In genomic region chr19:38162632-38163031, GRCh38 we compare ENCODE assay signal across 22 cellular contexts.
DNase-seq lines count a peak whose midpoint lies in the region; ATAC-seq and TF ChIP-seq lines count a peak whose summit lies in the region.
"Had no signal": no experiment of that assay in that cellular context is flagged by ENCODE, and none has a peak within 500 bp of the region (broad histone marks: within the 10 kb centered on the region; RNA-seq: fewer than 3 reads in every experiment).

No MANE protein-coding gene starts in this region.

- no peak overlapping the region for H3K4me2 ChIP-seq in mammary epithelial cell (ENCODE audit: insufficient read depth, low read depth, low read length)

- CTCF ChIA-PET in mammary epithelial cell (lab: Charles Lee; ENCODE audit: low non-redundant PET): interaction anchor here (0.8 kb wide), 1 partner anchor 19 kb away, joined by 3 read pairs; no protein-coding TSS in a partner anchor
- CTCF ChIA-PET in MCF 10A (lab: Yijun Ruan, JAX): interaction anchor here (1.0 to 2.1 kb wide), 2 partner anchors 21 to 28 kb away, joined by 5 to 9 read pairs; no protein-coding TSS in a partner anchor
- CTCF ChIA-PET in HEK293 (lab: Yijun Ruan, JAX): interaction anchor here (1.2 to 1.4 kb wide), 2 partner anchors 13 to 260 kb away, joined by 3 to 6 read pairs; no protein-coding TSS in a partner anchor
- CTCF ChIA-PET in WTC11 (lab: Charles Lee): interaction anchor here (1.0 kb wide), 1 partner anchor 21 kb away, joined by 3 read pairs; no protein-coding TSS in a partner anchor

- dilution Hi-C loops in mammary epithelial cell (cut with HindIII; ENCODE audit: low sequenced_read_pairs): no loop called here

- in situ Hi-C loops in mammary epithelial cell (cut with MboI; ENCODE audit: low sequenced_read_pairs in 2 of 2): no loop called here

- peak overlapping the region; percentile 43 for H2AFZ ChIP-seq in mammary epithelial cell (ENCODE audit: low read depth, low read length)

- H3K4me1 Mint-ChIP-seq in MCF 10A (ENCODE audit: insufficient read depth, unreplicated experiment) (no peaks in the 10 kb centered on the region), WTC11 (no peaks in the 10 kb centered on the region)
- no peaks in the 10 kb centered on the region for H3K4me1 Mint-ChIP-seq in activated naive CD8-positive, alpha-beta T cell treated with anti-CD3 and anti-CD28 coated beads for 36 hours
- H3K4me1 Mint-ChIP-seq: IgD-negative memory B cell had no signal

- TF ChIP-seq RAD21 in liver (IDR thresholded peaks at IDR 0.05): no peak

- no peaks in the 10 kb centered on the region for H4K20me1 ChIP-seq in mammary epithelial cell (ENCODE audit: insufficient read depth, low read length)

- H3K36me3 ChIP-seq in mammary epithelial cell (ENCODE audit: insufficient read depth, low read length) (no peaks in the 10 kb centered on the region), HEK293 (ENCODE audit: control insufficient read depth in 2 of 2, insufficient read depth in 1 of 2, low read length in 2 of 2) (peaks cover 28 to 33% of the 10 kb centered on the region in 2 experiments), liver (ENCODE audit: control insufficient read depth in 4 of 4, insufficient read depth in 3 of 4, low read depth in 1 of 4, low read length in 3 of 4) (peaks cover 9 to 46% (median 26%) of the 10 kb centered on the region in 4 donors)

- H3K4me3 Mint-ChIP-seq in MCF 10A (ENCODE audit: unreplicated experiment) (no peak overlapping the region), WTC11 (no peak overlapping the region)
- no peak overlapping the region for H3K4me3 Mint-ChIP-seq in activated naive CD8-positive, alpha-beta T cell treated with anti-CD3 and anti-CD28 coated beads for 36 hours
- H3K4me3 Mint-ChIP-seq: CD4-positive, CD25-positive, alpha-beta regulatory T cell; IgD-negative memory B cell had no signal

- TF ChIP-seq CTCF in mammary epithelial cell (conservative IDR thresholded peaks at IDR 0.05 in 1 of 2, IDR thresholded peaks at IDR 0.05 in 1 of 2; ENCODE audit: extremely low read depth in 1 of 2, insufficient read depth in 1 of 2, low read depth in 1 of 2, low read length in 2 of 2): no peak
- no peak for TF ChIP-seq CTCF in MCF 10A (IDR thresholded peaks at IDR 0.05; ENCODE audit: unreplicated experiment)
- TF ChIP-seq CTCF in HEK293 (tag by site-specific recombination; IDR thresholded peaks at IDR 0.05): no peak
- no peak for TF ChIP-seq CTCF in WTC11 (IDR thresholded peaks at IDR 0.05)
- no peak for TF ChIP-seq CTCF in liver (IDR thresholded peaks at IDR 0.05; ENCODE audit: low read depth, low read length, missing input control)

- H3K9me3 ChIP-seq in mammary epithelial cell (replicated peaks; ENCODE audit: insufficient read depth, low read length) (peaks cover 10% of the 10 kb centered on the region), HEK293 (ENCODE audit: control insufficient read depth, insufficient read depth, low read depth, low read length) (no peaks in the 10 kb centered on the region), liver (ENCODE audit: control insufficient read depth in 4 of 4, low read length in 3 of 4) (peaks cover 5 to 10% (median 7%) of the 10 kb centered on the region in 4 donors)
- H3K9me3 ChIP-seq: SJSA1 had no signal

- WGBS in mammary epithelial cell (ENCODE audit: low coverage, missing lambda C conversion rate): 99% methylated on average over 7 of the region's 7 CpGs
- WGBS in liver: 96% methylated on average over 7 of the region's 7 CpGs

- peaks cover 13% of the 10 kb centered on the region for H3K4me1 ChIP-seq in mammary epithelial cell (ENCODE audit: insufficient read depth, low read length)
- no peaks in the 10 kb centered on the region for H3K4me1 ChIP-seq in HEK293 (ENCODE audit: control insufficient read depth, insufficient read depth, low read length)
- no peaks in the 10 kb centered on the region for H3K4me1 ChIP-seq in liver (ENCODE audit: control insufficient read depth in 4 of 4, insufficient read depth in 4 of 4, low read length in 3 of 4)
- H3K4me1 ChIP-seq: SJSA1 had no signal

- ATAC-seq in WTC11 (no peak; the same call in 1 of the 2 replicates), left ventricle myocardium superior (no peak)
- ATAC-seq: PC-3 had no signal

- H3K27ac ChIP-seq in mammary epithelial cell (ENCODE audit: insufficient read depth, low read depth, low read length): peak overlapping the region; percentile 42
- H3K27ac ChIP-seq in HEK293 (ENCODE audit: extremely low read depth, low read depth, low read length): no peak overlapping the region
- H3K27ac ChIP-seq in liver (ENCODE audit: low read depth in 1 of 2, low read length in 2 of 2): no peak overlapping the region
- H3K27ac ChIP-seq: SJSA1 had no signal

- peaks cover 27% of the 10 kb centered on the region for H3K36me3 Mint-ChIP-seq in MCF 10A (ENCODE audit: insufficient read depth, unreplicated experiment)
- peaks cover 46% of the 10 kb centered on the region for H3K36me3 Mint-ChIP-seq in WTC11
- H3K36me3 Mint-ChIP-seq in activated naive CD8-positive, alpha-beta T cell treated with anti-CD3 and anti-CD28 coated beads for 36 hours: peaks cover 36% of the 10 kb centered on the region

- DNase-seq in mammary epithelial cell: no peak
- DNase-seq in MCF 10A (ENCODE audit: unreplicated experiment): no peak
- no peak for DNase-seq in WTC11 (ENCODE audit: low spot score)
- DNase-seq in left ventricle myocardium superior: no peak
- no peak for DNase-seq in activated naive CD8-positive, alpha-beta T cell treated with anti-CD3 and anti-CD28 coated beads for 36 hours
- DNase-seq in HuH-7 (ENCODE audit: low spot score): no peak
- DNase-seq: 8988T; CD4-positive, CD25-positive, alpha-beta regulatory T cell; GF-D8; Kasumi-1; NCI-H1105 treated with DMSO at 0.1 percent for 48 hours; NCI-H146; NCI-H1930; NCI-H2107; NCI-H524 treated with DMSO at 0.1 percent for 48 hours; NCI-H774; PC-3; Right ventricle myocardium superior had no signal

- H3K27me3 ChIP-seq in mammary epithelial cell (ENCODE audit: insufficient read depth, low read length) (no peaks in the 10 kb centered on the region), liver (ENCODE audit: control insufficient read depth in 4 of 4, insufficient read depth in 4 of 4, low read length in 3 of 4) (no peaks in the 10 kb centered on the region)
- H3K27me3 ChIP-seq: SJSA1 had no signal

- H3K4me3 ChIP-seq in mammary epithelial cell (replicated peaks in 1 of 3; ENCODE audit: insufficient read depth in 1 of 3, low read depth in 2 of 3, low read length in 3 of 3) (no peak overlapping the region), HEK293 (ENCODE audit: low read depth, low read length) (no peak overlapping the region), liver (ENCODE audit: low read depth in 1 of 3, low read length in 3 of 3) (peak overlapping the region in 2 of 3 donors; percentile 11 to 26)
- H3K4me3 ChIP-seq: SJSA1 had no signal

- POLR2A ChIA-PET in MCF 10A (lab: Yijun Ruan, JAX): no interaction called here
- POLR2A ChIA-PET in HEK293 (lab: Yijun Ruan, JAX): no interaction called here
- POLR2A ChIA-PET in WTC11 (lab: Charles Lee): no interaction called here

- H3K9ac ChIP-seq in mammary epithelial cell (ENCODE audit: insufficient read depth, low read length) (no peak overlapping the region), liver (ENCODE audit: low read depth in 1 of 2, low read length in 2 of 2) (no peak overlapping the region)

- no peak overlapping the region for H3K27ac Mint-ChIP-seq in MCF 10A (ENCODE audit: low read depth, unreplicated experiment)
- H3K27ac Mint-ChIP-seq in WTC11: no peak overlapping the region
- H3K27ac Mint-ChIP-seq in activated naive CD8-positive, alpha-beta T cell treated with anti-CD3 and anti-CD28 coated beads for 36 hours: no peak overlapping the region
- H3K27ac Mint-ChIP-seq: CD4-positive, CD25-positive, alpha-beta regulatory T cell had no signal

- H3K27me3 Mint-ChIP-seq in MCF 10A (ENCODE audit: insufficient read depth, unreplicated experiment): no peaks in the 10 kb centered on the region
- H3K27me3 Mint-ChIP-seq in WTC11 (ENCODE audit: low read depth): no peaks in the 10 kb centered on the region
- H3K27me3 Mint-ChIP-seq in activated naive CD8-positive, alpha-beta T cell treated with anti-CD3 and anti-CD28 coated beads for 36 hours: no peaks in the 10 kb centered on the region
- H3K27me3 Mint-ChIP-seq: CD4-positive, CD25-positive, alpha-beta regulatory T cell; IgD-negative memory B cell had no signal

- H3K9me3 Mint-ChIP-seq in MCF 10A (ENCODE audit: unreplicated experiment) (no peaks in the 10 kb centered on the region), WTC11 (peaks cover 17% of the 10 kb centered on the region)
- H3K9me3 Mint-ChIP-seq in activated naive CD8-positive, alpha-beta T cell treated with anti-CD3 and anti-CD28 coated beads for 36 hours: peaks cover 5% of the 10 kb centered on the region

- intact Hi-C loops in mammary epithelial cell (cut with micrococcal nuclease): loop anchor here (1.0 kb wide), 1 partner anchor 11 kb away; no protein-coding TSS in a partner anchor
- intact Hi-C loops in MCF 10A (cut with micrococcal nuclease): no loop called here
- intact Hi-C loops in left ventricle myocardium superior (cut with micrococcal nuclease): no loop called here

- BruUV-seq in mammary epithelial cell (replicated peaks; lab: Mats Ljungman, UMichigan) (no TSS peak), MCF 10A (replicated peaks; lab: Mats Ljungman, UMichigan) (no TSS peak)

- no peaks in the 10 kb centered on the region for H3K79me2 ChIP-seq in mammary epithelial cell (ENCODE audit: insufficient read depth, low read length)

TF ChIP-seq in HEK293, 187 proteins besides CTCF, POLR2A, EP300 and RAD21 (continues in another document):
- TF ChIP-seq HOXD13 (CRISPR knock-in tag; IDR thresholded peaks at IDR 0.05; ENCODE audit: borderline replicate concordance): no peak

TF ChIP-seq in WTC11, 78 proteins besides CTCF, POLR2A, EP300 and RAD21 (continues in another document):
- TF ChIP-seq USF2 (CRISPR knock-in tag; IDR thresholded peaks at IDR 0.05): peak; percentile 68

TF ChIP-seq in liver, 16 proteins besides CTCF, POLR2A, EP300 and RAD21:
- TF ChIP-seq NR2F2 (IDR thresholded peaks at IDR 0.05) (no peak), ZBTB33 (IDR thresholded peaks at IDR 0.05) (no peak), EGR1 (IDR thresholded peaks at IDR 0.05; ENCODE audit: low read depth in 2 of 2) (no peak), JUND (IDR thresholded peaks at IDR 0.05) (no peak)

Comparison
In these comparisons a context has a peak if more than half of its experiments do, and no peak if none do; other contexts are left out.
1. H3K4me3 ChIP-seq: peak in liver (2 of 3); none in mammary epithelial cell (0 of 3) and HEK293 (single experiment).